Comparison of ENCODE assay signal across 16 cellular contexts in genomic region chr22:30217698-30218565, GRCh38. TPM values are rescaled to one million over a fixed set of nuclear protein-coding genes. Genes with fewer than 3 reads are reported as not detected.
DNase-seq lines count a peak whose midpoint lies in the region; ATAC-seq, FAIRE-seq and TF ChIP-seq lines count a peak whose summit lies in the region.
"Had no signal": no experiment of that assay in that cellular context is flagged by ENCODE, and none has a peak within 500 bp of the region (broad histone marks: within the 10 kb centered on the region; RNA-seq: fewer than 3 reads in every experiment).

No MANE protein-coding gene starts in this region.

- H3K4me3 Mint-ChIP-seq in chondrocyte (ENCODE audit: unreplicated experiment) = no peak overlapping the region
- H3K4me3 Mint-ChIP-seq: stimulated activated effector memory CD8-positive, alpha-beta T cell treated with anti-CD3 and anti-CD28 coated beads, Interleukin-12 subunit alpha, Interleukin-12 subunit beta, amount 100 ng/mL, for 72 hours had no signal

- H3K9me3 ChIP-seq in HCT116 (ENCODE audit: control insufficient read depth in 1 of 2, insufficient read depth in 1 of 2, low read depth in 1 of 2, low read length in 2 of 2) = no peaks in the 10 kb centered on the region
- no peaks in the 10 kb centered on the region for H3K9me3 ChIP-seq in osteoblast (ENCODE audit: low read depth, low read length)

- H3K36me3 Mint-ChIP-seq in chondrocyte (ENCODE audit: low read depth) = no peaks in the 10 kb centered on the region
- H3K36me3 Mint-ChIP-seq: CD8-positive, alpha-beta memory T cell had no signal

- RAD21 ChIA-PET in HCT116 (lab: Charles Lee; ENCODE audit: low non-redundant PET in 1 of 2, low total read pairs in 2 of 2, uncharacterized antibody in 2 of 2, unreplicated experiment in 2 of 2) = no interaction called here

- H3K9me2 ChIP-seq in HCT116 (ENCODE audit: insufficient read depth) = no peaks in the 10 kb centered on the region

- no peaks in the 10 kb centered on the region for H3K27me3 Mint-ChIP-seq in chondrocyte (ENCODE audit: low read depth)
- H3K27me3 Mint-ChIP-seq: CD8-positive, alpha-beta memory T cell had no signal

- H3K4me1 Mint-ChIP-seq in chondrocyte (ENCODE audit: low read depth) = peaks cover 36% of the 10 kb centered on the region

- DNase-seq in AG10803 (ENCODE audit: low read depth) (peak; percentile 53), HCT116 (ENCODE audit: low read depth, low spot score) (no peak), chondrocyte (ENCODE audit: low spot score) (no peak), osteoblast (ENCODE audit: insufficient read length, low spot score, missing footprints) (no peak), frontal cortex (ENCODE audit: low spot score in 2 of 2) (no peak), NCI-H2171 (lab: John Stamatoyannopoulos, UW) (no peak)
- no peak for DNase-seq in stimulated activated CD4-positive, alpha-beta T cell treated with anti-CD3 and anti-CD28 coated beads, Interleukin-4, amount 100 ng/mL, for 4 hours
- DNase-seq: activated gamma-delta T cell treated with Interleukin-2 at 50 U/mL for 16 hours; CD8-positive, alpha-beta memory T cell; NCI-H1092; NCI-H748 treated with DMSO at 0.1 percent for 48 hours had no signal

- TF ChIP-seq CTCF in AG10803 (conservative IDR thresholded peaks at IDR 0.05; ENCODE audit: low read length) = no peak
- no peak for TF ChIP-seq CTCF in HCT116 (IDR thresholded peaks at IDR 0.05 in 2 of 3, conservative IDR thresholded peaks at IDR 0.05 in 1 of 3; ENCODE audit: borderline replicate concordance in 1 of 3, insufficient read depth in 1 of 3, low read depth in 2 of 3, low read length in 2 of 3)
- TF ChIP-seq CTCF in chondrocyte (IDR thresholded peaks at IDR 0.05) = no peak
- TF ChIP-seq CTCF in osteoblast (IDR thresholded peaks at IDR 0.05; ENCODE audit: extremely low read depth, low read depth, low read length) = no peak

- H3K27ac Mint-ChIP-seq in chondrocyte (ENCODE audit: unreplicated experiment) = peak overlapping the region; percentile 92

- no peak for ATAC-seq in HCT116
- ATAC-seq in GM19328 (IDR thresholded peaks at IDR 0.05; ENCODE audit: unreplicated experiment) = no peak
- ATAC-seq: stimulated activated effector memory CD8-positive, alpha-beta T cell treated with anti-CD3 and anti-CD28 coated beads, Interleukin-12 subunit alpha, Interleukin-12 subunit beta, amount 100 ng/mL, for 72 hours had no signal

- H3K4me1 ChIP-seq in HCT116 (ENCODE audit: control insufficient read depth in 1 of 2, insufficient read depth in 2 of 2, low read length in 2 of 2) (peaks cover 23 to 82% of the 10 kb centered on the region in 2 experiments), osteoblast (ENCODE audit: insufficient read depth, low read length) (peaks cover 19% of the 10 kb centered on the region)

- TF ChIP-seq RAD21 in HCT116 (IDR thresholded peaks at IDR 0.05; ENCODE audit: low read depth) = no peak

- H3K27me3 ChIP-seq in HCT116 (ENCODE audit: insufficient read depth, low read length) (no peaks in the 10 kb centered on the region), osteoblast (ENCODE audit: insufficient read depth, low read length) (no peaks in the 10 kb centered on the region)

- TF ChIP-seq POLR2A in HCT116 (IDR thresholded peaks at IDR 0.05; ENCODE audit: borderline replicate concordance, extremely low read depth, insufficient read depth, insufficient read length) = no peak

- H3K27ac ChIP-seq in HCT116 (ENCODE audit: low read depth, low read length) (no peak overlapping the region; the same call in 1 of the 2 replicates), osteoblast (ENCODE audit: low read depth, low read length) (peak overlapping the region; percentile 90)

- POLR2A ChIA-PET in HCT116 (lab: Charles Lee) = no interaction called here

- H3K36me3 ChIP-seq in HCT116 (ENCODE audit: control insufficient read depth in 1 of 2, insufficient read depth in 2 of 2, low read length in 2 of 2) = no peaks in the 10 kb centered on the region
- H3K36me3 ChIP-seq in osteoblast (ENCODE audit: insufficient read depth, low read length) = no peaks in the 10 kb centered on the region

- CTCF ChIA-PET in HCT116 (lab: Charles Lee) = no interaction called here

- H3K79me2 ChIP-seq in HCT116 (ENCODE audit: insufficient read depth, low read length) (no peaks in the 10 kb centered on the region), osteoblast (ENCODE audit: insufficient read depth, low read length) (no peaks in the 10 kb centered on the region)

- H3K9me3 Mint-ChIP-seq in chondrocyte (ENCODE audit: low read depth) = no peaks in the 10 kb centered on the region
- H3K9me3 Mint-ChIP-seq: CD8-positive, alpha-beta memory T cell; stimulated activated effector memory CD8-positive, alpha-beta T cell treated with anti-CD3 and anti-CD28 coated beads, Interleukin-12 subunit alpha, Interleukin-12 subunit beta, amount 100 ng/mL, for 72 hours had no signal

- H3K9ac ChIP-seq in HCT116 (ENCODE audit: low read length) = peak overlapping the region; percentile 11; the same call in 1 of the 2 replicates

- H2AFZ ChIP-seq in HCT116 (ENCODE audit: low read depth, low read length, poor library complexity, severe bottlenecking) (no peak overlapping the region), osteoblast (ENCODE audit: low read length) (peak overlapping the region; percentile 8)

- no TSS peak for BruUV-seq in HCT116 (replicated peaks; lab: Mats Ljungman, UMichigan)

- H3K4me3 ChIP-seq in AG10803 (ENCODE audit: low read length) = no peak overlapping the region
- H3K4me3 ChIP-seq in HCT116 (replicated peaks in 1 of 2; ENCODE audit: low read depth in 1 of 2, low read length in 2 of 2) = no peak overlapping the region
- no peak overlapping the region for H3K4me3 ChIP-seq in osteoblast (ENCODE audit: insufficient read depth, low read length)
- H3K4me3 ChIP-seq: dorsolateral prefrontal cortex had no signal

- no peak for FAIRE-seq in frontal cortex (lab: Jason Lieb, UNC)

- no peaks in the 10 kb centered on the region for H4K20me1 ChIP-seq in HCT116 (ENCODE audit: insufficient read depth)
- H4K20me1 ChIP-seq in osteoblast (ENCODE audit: insufficient read depth, low read length) = no peaks in the 10 kb centered on the region

- H3K4me2 ChIP-seq in HCT116 (ENCODE audit: low read length) = no peak overlapping the region; the same call in none of the 2 replicates
- H3K4me2 ChIP-seq in osteoblast (ENCODE audit: insufficient read depth, low read length) = peak overlapping the region; percentile 32

- intact Hi-C loops in HCT116 (cut with micrococcal nuclease) = no loop called here

TF ChIP-seq in HCT116, 20 proteins besides CTCF, POLR2A, EP300 and RAD21:
- TF ChIP-seq EZH2phosphoT487 (IDR thresholded peaks at IDR 0.05; ENCODE audit: borderline replicate concordance) (no peak), YY1 (IDR thresholded peaks at IDR 0.05; ENCODE audit: extremely low read depth, insufficient replicate concordance, low read depth, low read length) (no peak), ZBTB33 (IDR thresholded peaks at IDR 0.05; ENCODE audit: extremely low read depth, insufficient replicate concordance, low read length) (no peak), ZNF274 (IDR thresholded peaks at IDR 0.05; ENCODE audit: low read depth, low read length) (no peak), MAX (IDR thresholded peaks at IDR 0.05) (no peak), EGR1 (IDR thresholded peaks at IDR 0.05; ENCODE audit: low read depth) (no peak), FOSL1 (IDR thresholded peaks at IDR 0.05; ENCODE audit: low read depth) (no peak), EZH2 (IDR thresholded peaks at IDR 0.05) (no peak), ATF3 (IDR thresholded peaks at IDR 0.05) (no peak), ELF1 (IDR thresholded peaks at IDR 0.05; ENCODE audit: borderline replicate concordance, low read depth) (no peak)

RNA-seq across cellular contexts. Expression of gene LIF, which starts 28.6 kb away (rescaled TPM):
- 75.4 TPM for total RNA-seq in HCT116 (2021; ENCODE audit: unreplicated experiment)
- polyA plus RNA-seq in HCT116 (2012) = 105 and 129 TPM in 2 replicates
- 18.9 to 21.5 TPM (median 21.3 TPM) in 3 replicates for total RNA-seq in chondrocyte
- 3.2 and 3.3 TPM in 2 replicates for total RNA-seq in osteoblast
- total RNA-seq in frontal cortex = not detected
- polyA plus RNA-seq: CD8-positive, alpha-beta memory T cell had no signal

RNA-seq across cellular contexts. Expression of gene OSM, which starts 48.7 kb away (rescaled TPM):
- not detected for total RNA-seq in HCT116 (2021; ENCODE audit: unreplicated experiment)
- 0.04 and 0.05 TPM in 2 replicates for polyA plus RNA-seq in HCT116 (2012)
- not detected in 3 replicates for total RNA-seq in chondrocyte
- total RNA-seq in osteoblast = not detected in 2 replicates
- 0.41 TPM for total RNA-seq in frontal cortex
- total RNA-seq: glomerular endothelial cell, HT1080 had no signal
